Comparison of ENCODE assay signal across 1 cellular context in the genomic region with DNA sequence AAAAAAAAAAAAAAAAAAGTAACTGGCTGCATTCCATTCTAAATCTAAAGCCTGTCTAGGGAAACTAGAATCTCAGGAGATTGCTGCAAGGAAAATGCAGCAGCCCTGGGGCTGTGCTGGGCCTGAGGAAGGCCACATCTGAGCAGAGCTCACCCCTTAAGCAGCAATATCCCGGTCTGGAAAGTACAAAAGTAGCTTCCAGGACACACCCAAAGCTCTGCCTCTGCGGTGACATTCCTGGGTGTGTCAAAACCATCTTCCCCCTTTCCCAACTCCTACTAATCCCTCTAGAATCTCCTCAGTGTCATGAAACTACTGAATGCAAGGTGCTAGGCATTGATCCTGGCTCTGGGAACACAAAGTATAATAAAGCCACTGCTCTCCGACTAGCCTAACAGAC.
TF ChIP-seq lines count a peak whose summit lies in the region.

No MANE protein-coding gene starts in this region.

TF ChIP-seq in IMR-90, 13 proteins besides CTCF, POLR2A, EP300 and RAD21:
- TF ChIP-seq CEBPB (IDR thresholded peaks at IDR 0.05; ENCODE audit: low read depth, low read length) (no peak), MAZ (IDR thresholded peaks at IDR 0.05; ENCODE audit: borderline replicate concordance, low read depth, low read length) (no peak), BHLHE40 (IDR thresholded peaks at IDR 0.05; ENCODE audit: low read depth, low read length) (no peak), RCOR1 (IDR thresholded peaks at IDR 0.05; ENCODE audit: insufficient replicate concordance, low read length) (no peak), USF2 (IDR thresholded peaks at IDR 0.05; ENCODE audit: low read depth, low read length) (no peak), FOS (IDR thresholded peaks at IDR 0.05; ENCODE audit: low read depth, low read length) (no peak), NFE2L2 (IDR thresholded peaks at IDR 0.05; ENCODE audit: low read depth, low read length) (no peak), RFX5 (IDR thresholded peaks at IDR 0.05; ENCODE audit: low read depth, low read length) (no peak), SMC3 (IDR thresholded peaks at IDR 0.05; ENCODE audit: low read depth, low read length) (no peak), MXI1 (IDR thresholded peaks at IDR 0.05; ENCODE audit: borderline replicate concordance, low read depth, low read length) (no peak), CHD1 (IDR thresholded peaks at IDR 0.05; ENCODE audit: low read depth, low read length) (no peak), MAFK (IDR thresholded peaks at IDR 0.05; ENCODE audit: low read depth, low read length) (no peak)
- TF ChIP-seq, protein P1, sequence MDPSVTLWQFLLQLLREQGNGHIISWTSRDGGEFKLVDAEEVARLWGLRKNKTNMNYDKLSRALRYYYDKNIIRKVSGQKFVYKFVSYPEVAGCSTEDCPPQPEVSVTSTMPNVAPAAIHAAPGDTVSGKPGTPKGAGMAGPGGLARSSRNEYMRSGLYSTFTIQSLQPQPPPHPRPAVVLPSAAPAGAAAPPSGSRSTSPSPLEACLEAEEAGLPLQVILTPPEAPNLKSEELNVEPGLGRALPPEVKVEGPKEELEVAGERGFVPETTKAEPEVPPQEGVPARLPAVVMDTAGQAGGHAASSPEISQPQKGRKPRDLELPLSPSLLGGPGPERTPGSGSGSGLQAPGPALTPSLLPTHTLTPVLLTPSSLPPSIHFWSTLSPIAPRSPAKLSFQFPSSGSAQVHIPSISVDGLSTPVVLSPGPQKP (IDR thresholded peaks at IDR 0.05; ENCODE audit: borderline replicate concordance, low read depth, low read length) = no peak
